Comparison of ENCODE assay signal across 25 cellular contexts in genomic region chr14:77131871-77132486, GRCh38. TPM values are rescaled to one million over a fixed set of nuclear protein-coding genes. Genes with fewer than 3 reads are reported as not detected.
"Had no signal": no experiment of that assay in that cellular context is flagged by ENCODE, and none has a peak within 500 bp of the region (broad histone marks: within the 10 kb centered on the region; RNA-seq: fewer than 3 reads in every experiment).

No MANE protein-coding gene starts in this region.

- H3K27ac ChIP-seq: body of pancreas, cardiac muscle cell, esophagus muscularis mucosa, neutrophil, ovary, prostate gland, spleen, thoracic aorta, VCaP had no signal

- FAIRE-seq: endothelial cell of umbilical vein, frontal cortex, islet of Langerhans had no signal

- H3K4me1 ChIP-seq: body of pancreas, esophagus muscularis mucosa, prostate gland had no signal

- H3K4me3 ChIP-seq: body of pancreas, cardiac muscle cell, esophagus muscularis mucosa, ovary, prostate gland, spleen, thoracic aorta had no signal

- DNase-seq: activated CD4-positive, alpha-beta T cell treated with anti-CD3 and anti-CD28 coated beads, Interleukin-2, amount 10 ng/mL, durations not matched to agents 7 days and 5 days; activated CD4-positive, CD25-positive, alpha-beta regulatory T cell treated with anti-CD3 and anti-CD28 coated beads, Interleukin-2, amount 50 U/mL, for 72 hours; activated CD8-positive, alpha-beta T cell treated with anti-CD3 and anti-CD28 coated beads, Interleukin-2, amount 10 ng/mL, durations not matched to agents 7 days and 5 days; activated gamma-delta T cell treated with Interleukin-2 at 50 U/mL for 16 hours; anterior cingulate cortex; body of pancreas; effector CD4-positive, alpha-beta T cell; glutamatergic neuron; left ventricle myocardium superior; mammary epithelial cell; ovary; spleen; stimulated activated CD4-positive, alpha-beta T cell treated with anti-CD3 and anti-CD28 coated beads, Interleukin-4, amount 100 ng/mL, for 1 hour; stimulated activated naive CD4-positive, alpha-beta T cell treated with Interleukin-2 at 50 U/mL for 16 hours had no signal

- H3K36me3 ChIP-seq: cardiac muscle cell, esophagus muscularis mucosa, neutrophil, ovary, prostate gland, spleen, thoracic aorta had no signal

- H3K9me3 ChIP-seq: body of pancreas, esophagus muscularis mucosa, neutrophil, ovary, prostate gland, spleen, thoracic aorta had no signal

RNA-seq across cellular contexts. Expression of gene ZDHHC22, which starts 9.6 kb away (rescaled TPM):
- total RNA-seq: activated CD4-positive, alpha-beta T cell treated with anti-CD3 and anti-CD28 coated beads, Interleukin-2, amount 10 ng/mL, durations not matched to agents 7 days and 5 days; activated CD8-positive, alpha-beta T cell treated with anti-CD3 and anti-CD28 coated beads, Interleukin-2, amount 10 ng/mL, durations not matched to agents 7 days and 5 days; activated T-helper 1 cell treated with anti-CD3 and anti-CD28 coated beads, Interleukin-12 subunit alpha, Interleukin-12 subunit beta, Interleukin-2, Interleukin-4 antibody, amounts not matched to agents 30 ng/mL and 10 ng/mL and 1 ng/mL, durations not matched to agents 14 hours and 24 hours and 36 hours; body of pancreas; left ventricle myocardium superior; mammary epithelial cell; natural killer cell treated with Interleukin-12 subunit alpha and Interleukin-12 subunit beta and Interleukin-15 and Interleukin-18, amount 100 ng/mL, for 72 hours; ovary; spleen; thoracic aorta had no signal
- polyA plus RNA-seq: cardiac muscle cell, mammary epithelial cell had no signal

RNA-seq across cellular contexts. Expression of gene TMEM63C, which starts 49.6 kb away (rescaled TPM):
- total RNA-seq: endothelial cell of umbilical vein had no signal
- polyA plus RNA-seq: endothelial cell of umbilical vein had no signal
